ENCODE assay signal across 18 cellular contexts in genomic region chr11:48003926-48004325, GRCh38. TPM values are rescaled to one million over a fixed set of nuclear protein-coding genes. Genes with fewer than 3 reads are reported as not detected.
A peak's percentile ranks its signal among the peaks of the same experiment; 100 is the strongest.
DNase-seq lines count a peak whose midpoint lies in the region; ATAC-seq and TF ChIP-seq lines count a peak whose summit lies in the region.
"Had no signal": no experiment of that assay in that cellular context is flagged by ENCODE, and none has a peak within 500 bp of the region (broad histone marks: within the 10 kb centered on the region; RNA-seq: fewer than 3 reads in every experiment).

No MANE protein-coding gene starts in this region.

- peaks cover 35% of the 10 kb centered on the region for H3K4me1 Mint-ChIP-seq in GM23338
- peaks cover 79% of the 10 kb centered on the region for H3K4me1 Mint-ChIP-seq in activated B cell treated with CpG ODN at 0.5 μM for 24 hours
- H3K4me1 Mint-ChIP-seq in natural killer cell treated with Interleukin-12 subunit alpha and Interleukin-12 subunit beta and Interleukin-15 and Interleukin-18, amount 100 ng/mL, for 72 hours (ENCODE audit: low read depth in 2 of 2), result peaks cover 69 to 78% of the 10 kb centered on the region in 2 donors

- H3F3A ChIP-seq in GM23338 (replicated peaks; ENCODE audit: low read depth), result 0 out of 2 replicates have a peak, but pooled peaks cover 3% of the 10 kb centered on the region

- H3K79me2 ChIP-seq in GM23338 (replicated peaks; ENCODE audit: insufficient read depth), result peaks cover 50% of the 10 kb centered on the region

- no peak overlapping the region for H2AFZ ChIP-seq in GM23338

- H3K27me3 Mint-ChIP-seq in GM23338 (ENCODE audit: insufficient read depth, low read depth, poor library complexity) (peaks cover 10% of the 10 kb centered on the region), activated B cell treated with CpG ODN at 0.5 μM for 24 hours (no peaks in the 10 kb centered on the region)
- H3K27me3 Mint-ChIP-seq in natural killer cell treated with Interleukin-12 subunit alpha and Interleukin-12 subunit beta and Interleukin-15 and Interleukin-18, amount 100 ng/mL, for 72 hours, result no peaks in the 10 kb centered on the region

- POLR2A ChIA-PET in activated B cell treated with CpG ODN at 0.5 μM for 24 hours (lab: Charles Lee), result interaction anchor here (0.9 kb wide), 1 partner anchor 9 kb away, joined by 3 read pairs; no protein-coding TSS in a partner anchor

- DNase-seq in NCI-H2029 treated with DMSO at 0.1 percent for 48 hours (lab: John Stamatoyannopoulos, UW) (peak; percentile 53), NCI-H2029 (lab: John Stamatoyannopoulos, UW) (no peak), GM23338 (ENCODE audit: low spot score) (no peak), activated B cell treated with CpG ODN at 0.5 μM for 24 hours (no peak), NCI-H510A treated with DMSO at 0.1 percent for 48 hours (lab: John Stamatoyannopoulos, UW) (no peak), H4 (ENCODE audit: low spot score) (no peak)
- no peak for DNase-seq in natural killer cell treated with Interleukin-12 subunit alpha and Interleukin-12 subunit beta and Interleukin-15 and Interleukin-18, amount 100 ng/mL, for 72 hours (ENCODE audit: low spot score)
- DNase-seq in stimulated activated CD4-positive, alpha-beta T cell treated with anti-CD3 and anti-CD28 coated beads, Interleukin-4, amount 100 ng/mL, for 24 hours, result no peak
- DNase-seq: activated CD4-positive, alpha-beta T cell treated with anti-CD3 and anti-CD28 coated beads for 48 hours; adrenal gland; DND-41; dorsolateral prefrontal cortex; foreskin keratinocyte; H7; NCI-H1436; upper lobe of left lung had no signal

- H3K27me3 ChIP-seq in GM23338 (ENCODE audit: insufficient read depth), result no peaks in the 10 kb centered on the region
- H3K27me3 ChIP-seq: adrenal gland, dorsolateral prefrontal cortex, foreskin keratinocyte, upper lobe of left lung had no signal

- H3K4me3 ChIP-seq in GM23338, result no peak overlapping the region
- H3K4me3 ChIP-seq: adrenal gland, dorsolateral prefrontal cortex, SK-N-MC, upper lobe of left lung had no signal

- H3K36me3 ChIP-seq in GM23338 (ENCODE audit: insufficient read depth), result no peaks in the 10 kb centered on the region
- H3K36me3 ChIP-seq: adrenal gland, upper lobe of left lung had no signal

- TF ChIP-seq CTCF in GM23338 (conservative IDR thresholded peaks at IDR 0.05; ENCODE audit: low read depth in 2 of 2) (no peak), activated B cell treated with CpG ODN at 0.5 μM for 24 hours (IDR thresholded peaks at IDR 0.05) (no peak)

- H3K9me2 ChIP-seq in GM23338 (ENCODE audit: insufficient read depth), result no peaks in the 10 kb centered on the region

- H3K36me3 Mint-ChIP-seq in GM23338 (ENCODE audit: low read depth) (no peaks in the 10 kb centered on the region), activated B cell treated with CpG ODN at 0.5 μM for 24 hours (ENCODE audit: low read depth) (no peaks in the 10 kb centered on the region)
- no peaks in the 10 kb centered on the region for H3K36me3 Mint-ChIP-seq in natural killer cell treated with Interleukin-12 subunit alpha and Interleukin-12 subunit beta and Interleukin-15 and Interleukin-18, amount 100 ng/mL, for 72 hours

- no peak overlapping the region; the same call in 2 of the 3 replicates for H3K4me3 Mint-ChIP-seq in GM23338
- no peak overlapping the region for H3K4me3 Mint-ChIP-seq in activated B cell treated with CpG ODN at 0.5 μM for 24 hours
- H3K4me3 Mint-ChIP-seq in natural killer cell treated with Interleukin-12 subunit alpha and Interleukin-12 subunit beta and Interleukin-15 and Interleukin-18, amount 100 ng/mL, for 72 hours, result peak overlapping the region; percentile 86

- no peaks in the 10 kb centered on the region for H3K9me3 Mint-ChIP-seq in GM23338
- no peaks in the 10 kb centered on the region for H3K9me3 Mint-ChIP-seq in activated B cell treated with CpG ODN at 0.5 μM for 24 hours
- H3K9me3 Mint-ChIP-seq in natural killer cell treated with Interleukin-12 subunit alpha and Interleukin-12 subunit beta and Interleukin-15 and Interleukin-18, amount 100 ng/mL, for 72 hours, result no peaks in the 10 kb centered on the region

- no peak overlapping the region for H3K4me2 ChIP-seq in GM23338

- peaks cover 17% of the 10 kb centered on the region for H3K4me1 ChIP-seq in GM23338 (ENCODE audit: insufficient read depth)

- ATAC-seq in GM23338 (no peak), activated B cell treated with CpG ODN at 0.5 μM for 24 hours (ENCODE audit: low read depth) (no peak)
- no peak for ATAC-seq in natural killer cell treated with Interleukin-12 subunit alpha and Interleukin-12 subunit beta and Interleukin-15 and Interleukin-18, amount 100 ng/mL, for 72 hours
- ATAC-seq: foreskin keratinocyte, sciatic nerve had no signal

- CTCF ChIA-PET in activated B cell treated with CpG ODN at 0.5 μM for 24 hours (lab: Charles Lee), result interaction anchor here (1.0 kb wide), 1 partner anchor 11 kb away, joined by 4 read pairs; no protein-coding TSS in a partner anchor

- intact Hi-C loops in activated B cell treated with CpG ODN at 0.5 μM for 24 hours (cut with micrococcal nuclease), result no loop called here

- peaks cover 4% of the 10 kb centered on the region; the same call in 1 of the 2 replicates for H4K20me1 ChIP-seq in GM23338 (replicated peaks; ENCODE audit: insufficient read depth)

- H3K27ac Mint-ChIP-seq in GM23338 (0 out of 2 replicates have a peak overlapping the region, but pooled peaks have one; percentile 24), activated B cell treated with CpG ODN at 0.5 μM for 24 hours (peak overlapping the region; percentile 69)
- peak overlapping the region; percentile 100 for H3K27ac Mint-ChIP-seq in natural killer cell treated with Interleukin-12 subunit alpha and Interleukin-12 subunit beta and Interleukin-15 and Interleukin-18, amount 100 ng/mL, for 72 hours

- no peak overlapping the region for H3K27ac ChIP-seq in GM23338 (ENCODE audit: low read depth)
- H3K27ac ChIP-seq: adrenal gland, foreskin keratinocyte, SK-N-MC had no signal

TF ChIP-seq in GM23338, 12 proteins besides CTCF, POLR2A, EP300 and RAD21:
- no peak for TF ChIP-seq STAT1 (IDR thresholded peaks at IDR 0.05; ENCODE audit: unreplicated experiment)
- no peak for TF ChIP-seq JUNB (IDR thresholded peaks at IDR 0.05; ENCODE audit: unreplicated experiment)
- TF ChIP-seq POLR2AphosphoS5 (IDR thresholded peaks at IDR 0.05; ENCODE audit: low read depth), result no peak
- no peak for TF ChIP-seq ZNF331 (CRISPR knock-in tag; IDR thresholded peaks at IDR 0.05; ENCODE audit: low read depth)
- TF ChIP-seq CREB1 (CRISPR knock-in tag; IDR thresholded peaks at IDR 0.05; ENCODE audit: low read depth), result no peak
- TF ChIP-seq, protein P1, sequence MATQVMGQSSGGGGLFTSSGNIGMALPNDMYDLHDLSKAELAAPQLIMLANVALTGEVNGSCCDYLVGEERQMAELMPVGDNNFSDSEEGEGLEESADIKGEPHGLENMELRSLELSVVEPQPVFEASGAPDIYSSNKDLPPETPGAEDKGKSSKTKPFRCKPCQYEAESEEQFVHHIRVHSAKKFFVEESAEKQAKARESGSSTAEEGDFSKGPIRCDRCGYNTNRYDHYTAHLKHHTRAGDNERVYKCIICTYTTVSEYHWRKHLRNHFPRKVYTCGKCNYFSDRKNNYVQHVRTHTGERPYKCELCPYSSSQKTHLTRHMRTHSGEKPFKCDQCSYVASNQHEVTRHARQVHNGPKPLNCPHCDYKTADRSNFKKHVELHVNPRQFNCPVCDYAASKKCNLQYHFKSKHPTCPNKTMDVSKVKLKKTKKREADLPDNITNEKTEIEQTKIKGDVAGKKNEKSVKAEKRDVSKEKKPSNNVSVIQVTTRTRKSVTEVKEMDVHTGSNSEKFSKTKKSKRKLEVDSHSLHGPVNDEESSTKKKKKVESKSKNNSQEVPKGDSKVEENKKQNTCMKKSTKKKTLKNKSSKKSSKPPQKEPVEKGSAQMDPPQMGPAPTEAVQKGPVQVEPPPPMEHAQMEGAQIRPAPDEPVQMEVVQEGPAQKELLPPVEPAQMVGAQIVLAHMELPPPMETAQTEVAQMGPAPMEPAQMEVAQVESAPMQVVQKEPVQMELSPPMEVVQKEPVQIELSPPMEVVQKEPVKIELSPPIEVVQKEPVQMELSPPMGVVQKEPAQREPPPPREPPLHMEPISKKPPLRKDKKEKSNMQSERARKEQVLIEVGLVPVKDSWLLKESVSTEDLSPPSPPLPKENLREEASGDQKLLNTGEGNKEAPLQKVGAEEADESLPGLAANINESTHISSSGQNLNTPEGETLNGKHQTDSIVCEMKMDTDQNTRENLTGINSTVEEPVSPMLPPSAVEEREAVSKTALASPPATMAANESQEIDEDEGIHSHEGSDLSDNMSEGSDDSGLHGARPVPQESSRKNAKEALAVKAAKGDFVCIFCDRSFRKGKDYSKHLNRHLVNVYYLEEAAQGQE (IDR thresholded peaks at IDR 0.05; ENCODE audit: unreplicated experiment), result no peak
- no peak for TF ChIP-seq ZNF114 (CRISPR knock-in tag; IDR thresholded peaks at IDR 0.05)
- TF ChIP-seq EZH2 (IDR thresholded peaks at IDR 0.05; ENCODE audit: low read depth, unreplicated experiment), result no peak
- no peak for TF ChIP-seq NANOG (IDR thresholded peaks at IDR 0.05; ENCODE audit: borderline replicate concordance)
- TF ChIP-seq EZH2phosphoT487 (IDR thresholded peaks at IDR 0.05; ENCODE audit: unreplicated experiment), result no peak
TF ChIP-seq in GM23338: peak in this region for 0.

RNA-seq across cellular contexts. Expression of gene PTPRJ, which starts 23.6 kb away (rescaled TPM):
- total RNA-seq in GM23338 (2014; rRNA removed; shearing (Covaris generic)), result 14.0 and 16.0 TPM in 2 replicates
- polyA plus RNA-seq in GM23338 (2016; fragmentation: Nextera tagmentation; extraction: Ambion mirVana), result 3.8 and 4.2 TPM in 2 replicates
- total RNA-seq in activated B cell treated with CpG ODN at 0.5 μM for 24 hours, result 18.8 and 19.2 TPM in 2 replicates
- total RNA-seq in natural killer cell treated with Interleukin-12 subunit alpha and Interleukin-12 subunit beta and Interleukin-15 and Interleukin-18, amount 100 ng/mL, for 72 hours, result 10 to 100 TPM; 60.7 to 83.3 TPM
- total RNA-seq in H4 (2014; rRNA removed; shearing (Covaris generic)), result 16.5 and 19.9 TPM in 2 replicates

Comparison
In these comparisons a context has a peak if more than half of its experiments do, and no peak if none do; other contexts are left out.
1. H3K27ac Mint-ChIP-seq: peak in every context shown above with its lines; median percentile 100 in natural killer cell treated with Interleukin-12 subunit alpha and Interleukin-12 subunit beta and Interleukin-15 and Interleukin-18, amount 100 ng/mL, for 72 hours; 69 in activated B cell treated with CpG ODN at 0.5 μM for 24 hours; 24 in GM23338.